Comparison of ENCODE assay signal across 8 cellular contexts in genomic region chr9:99822096-99822595, GRCh38. TPM values are rescaled to one million over a fixed set of nuclear protein-coding genes. Genes with fewer than 3 reads are reported as not detected.
DNase-seq lines count a peak whose midpoint lies in the region; ATAC-seq and TF ChIP-seq lines count a peak whose summit lies in the region.

No MANE protein-coding gene starts in this region.

- peak; percentile 0 for ATAC-seq in left lung
- ATAC-seq in HG03469 (IDR thresholded peaks at IDR 0.05; ENCODE audit: unreplicated experiment) = no peak
- ATAC-seq in HG02885 (IDR thresholded peaks at IDR 0.05; ENCODE audit: poor library complexity, unreplicated experiment) = no peak

- H3K9ac ChIP-seq in HUES64 (ENCODE audit: low read depth, low read length) = no peak overlapping the region

- in situ Hi-C loops in astrocyte of the spinal cord (cut with HindIII; ENCODE audit: low sequenced_read_pairs) = no loop called here

- DNase-seq in CD1c-positive myeloid dendritic cell (ENCODE audit: extremely low spot score) (peak; percentile 65), astrocyte of the spinal cord (ENCODE audit: low read depth, low spot score) (no peak), left lung (no peak), testis (no peak), SK-N-DZ (ENCODE audit: low spot score) (no peak)

- H3K4me3 ChIP-seq in HUES64 (ENCODE audit: low read length) = peak overlapping the region; percentile 65
- H3K4me3 ChIP-seq in astrocyte of the spinal cord (ENCODE audit: low read depth, low read length) = peak overlapping the region; percentile 82
- peak overlapping the region; percentile 60 to 79 for H3K4me3 ChIP-seq in left lung
- peak overlapping the region; percentile 83 to 97 for H3K4me3 ChIP-seq in testis

- H3K9me3 ChIP-seq in HUES64 (ENCODE audit: insufficient read depth, low read depth, low read length) (no peaks in the 10 kb centered on the region), left lung (no peaks in the 10 kb centered on the region), testis (no peaks in the 10 kb centered on the region)

- H3K27ac ChIP-seq in HUES64 (ENCODE audit: low read depth, low read length) (no peak overlapping the region), left lung (peak overlapping the region; percentile 99 to 100), testis (peak overlapping the region; percentile 92 to 99)

- H3K27me3 ChIP-seq in HUES64 (ENCODE audit: insufficient read depth, low read length) (peaks cover 71% of the 10 kb centered on the region), left lung (peaks cover 22 to 51% of the 10 kb centered on the region in 2 donors), testis (no peaks in the 10 kb centered on the region)

- H3K36me3 ChIP-seq in HUES64 (ENCODE audit: insufficient read depth, low read length) (no peaks in the 10 kb centered on the region), left lung (no peaks in the 10 kb centered on the region), testis (ENCODE audit: low read depth, missing control alignments) (no peaks in the 10 kb centered on the region)

- no peak for TF ChIP-seq POLR2A in testis (IDR thresholded peaks at IDR 0.05)

- under 1% methylated on average over 34 of the region's 34 CpGs for WGBS in HUES64
- 0 to 1% methylated on average over 10 to 34 of the region's 34 CpGs for WGBS in testis, 2 donors

- TF ChIP-seq CTCF in astrocyte of the spinal cord (IDR thresholded peaks at IDR 0.05; ENCODE audit: low read depth, low read length) = no peak
- no peak for TF ChIP-seq CTCF in left lung (IDR thresholded peaks at IDR 0.05)
- TF ChIP-seq CTCF in testis (IDR thresholded peaks at IDR 0.05) = no peak

- peaks cover 21% of the 10 kb centered on the region; the same call in 1 of the 2 replicates for H3K4me1 ChIP-seq in HUES64 (ENCODE audit: insufficient read depth, low read length)
- peaks cover 16 to 72% of the 10 kb centered on the region in 2 donors for H3K4me1 ChIP-seq in left lung
- peaks cover 35% of the 10 kb centered on the region for H3K4me1 ChIP-seq in testis

- intact Hi-C loops in left lung (cut with DNase I) = no loop called here
- intact Hi-C loops in testis (cut with DNase I; ENCODE audit: low total_unique reads) = loop anchor here (5.0 kb wide), 1 partner anchor 85 kb away; the partner anchor contains the start of gene STX17

RNA-seq across cellular contexts. Expression of gene NR4A3, which starts 0.5 kb away (rescaled TPM):
- 0.20 TPM for polyA plus RNA-seq in HUES64 (2013, experiment 1 of 2)
- 0.13 TPM for polyA plus RNA-seq in HUES64 (2013, experiment 2 of 2)
- total RNA-seq in left lung (1 to 10 TPM; 4.9 to 6.2 TPM), testis (1 to 10 TPM; 2.5 to 3.0 TPM)
- 1.7 TPM for polyA plus RNA-seq in testis (ENCODE audit: insufficient read depth, low read depth, low replicate concordance)
- polyA plus RNA-seq in SK-N-DZ (2014; cell fraction: cytosol; rRNA removed) = 0.14 TPM in 1 of 2 replicates, not detected in the other
- polyA plus RNA-seq in SK-N-DZ (2014; cell fraction: nucleus; rRNA removed) = not detected in 2 replicates
